In the genomic region with DNA sequence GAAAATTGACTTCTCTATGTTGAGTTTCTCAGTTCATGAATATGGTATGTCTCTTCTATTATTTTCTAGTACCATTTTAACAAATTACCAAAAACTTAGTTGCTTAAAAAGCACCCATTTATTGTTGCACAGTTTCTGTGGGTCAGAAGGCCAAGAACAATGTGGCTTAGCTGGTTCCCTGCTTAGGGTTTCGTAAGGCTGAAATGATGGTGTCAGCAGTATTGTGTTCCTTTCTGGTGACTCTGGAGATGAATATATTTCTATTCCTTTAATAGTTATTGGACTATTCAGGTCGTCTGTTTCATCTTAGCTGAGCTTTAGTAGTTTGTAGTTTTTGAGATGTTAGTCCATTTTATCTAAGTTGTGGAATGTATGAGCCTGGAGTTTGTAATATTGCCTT, we compare ENCODE assay signal across 26 cellular contexts.
"Had no signal": no experiment of that assay in that cellular context is flagged by ENCODE, and none has a peak within 500 bp of the region (broad histone marks: within the 10 kb centered on the region; RNA-seq: fewer than 3 reads in every experiment).

No MANE protein-coding gene starts in this region.

- H3K27me3 ChIP-seq: ascending aorta, esophagus muscularis mucosa, foreskin keratinocyte, heart left ventricle, pancreas, sigmoid colon, suprapubic skin, tibial artery had no signal

- ATAC-seq: foreskin keratinocyte; heart left ventricle; naive thymus-derived CD8-positive, alpha-beta T cell; psoas muscle; stimulated activated naive B cell treated with anti-CD40 and anti-IgM and Interleukin-4, amounts not matched to agents 10 μg/mL and 1 μg/mL and 100 μg/mL, for 72 hours; WTC11 had no signal

- H3K4me1 ChIP-seq: ascending aorta, esophagus muscularis mucosa, pancreas, psoas muscle, sigmoid colon, suprapubic skin, tibial artery had no signal

- H3K36me3 ChIP-seq: ascending aorta, lower lobe of right lung, pancreas, sigmoid colon, suprapubic skin had no signal

- H3K4me3 ChIP-seq: ascending aorta, coronary artery, esophagus muscularis mucosa, heart left ventricle, lower lobe of right lung, pancreas, psoas muscle, sigmoid colon, suprapubic skin, tibial artery had no signal

- H3K9me3 ChIP-seq: ascending aorta, esophagus muscularis mucosa, lower lobe of right lung, pancreas, psoas muscle, sigmoid colon, suprapubic skin, tibial artery had no signal

- DNase-seq: activated CD4-positive, alpha-beta memory T cell treated with anti-CD3 and anti-CD28 coated beads, Interleukin-2, amount 10 ng/mL, durations not matched to agents 7 days and 5 days; activated CD4-positive, alpha-beta T cell treated with anti-CD3 and anti-CD28 coated beads for 1 hour; activated CD4-positive, alpha-beta T cell treated with anti-CD3 and anti-CD28 coated beads, Interleukin-2, amount 10 ng/mL, durations not matched to agents 7 days and 5 days; activated CD8-positive, alpha-beta memory T cell treated with anti-CD3 and anti-CD28 coated beads, Interleukin-2, amount 50 U/mL, for 48 hours; activated gamma-delta T cell; activated naive CD4-positive, alpha-beta T cell treated with anti-CD3 and anti-CD28 coated beads, Interleukin-2, amount 10 ng/mL, durations not matched to agents 7 days and 5 days; activated naive CD8-positive, alpha-beta T cell treated with anti-CD3 and anti-CD28 coated beads, Interleukin-2, amount 10 ng/mL, durations not matched to agents 7 days and 5 days; activated T-cell treated with anti-CD3 and anti-CD28 coated beads, Interleukin-2, amount 50 U/mL, for 24 hours; foreskin keratinocyte; heart left ventricle; lower lobe of right lung; mesenchymal stem cell; naive thymus-derived CD8-positive, alpha-beta T cell; nucleus accumbens; pancreas; psoas muscle; sigmoid colon; small intestine; stimulated activated CD4-positive, alpha-beta T cell treated with anti-CD3 and anti-CD28 coated beads, Interleukin-1b, Interleukin-23, amount 100 ng/mL, for 48 hours; stimulated activated naive B cell treated with anti-CD40 and anti-IgM and Interleukin-4, amounts not matched to agents 10 μg/mL and 1 μg/mL and 100 μg/mL, for 72 hours; tibial artery had no signal

- H3K27ac ChIP-seq: ascending aorta, coronary artery, esophagus muscularis mucosa, foreskin keratinocyte, heart left ventricle, lower lobe of right lung, pancreas, psoas muscle, sigmoid colon, suprapubic skin, tibial artery had no signal
